ENCODE assay signal across 24 cellular contexts in the genomic region with DNA sequence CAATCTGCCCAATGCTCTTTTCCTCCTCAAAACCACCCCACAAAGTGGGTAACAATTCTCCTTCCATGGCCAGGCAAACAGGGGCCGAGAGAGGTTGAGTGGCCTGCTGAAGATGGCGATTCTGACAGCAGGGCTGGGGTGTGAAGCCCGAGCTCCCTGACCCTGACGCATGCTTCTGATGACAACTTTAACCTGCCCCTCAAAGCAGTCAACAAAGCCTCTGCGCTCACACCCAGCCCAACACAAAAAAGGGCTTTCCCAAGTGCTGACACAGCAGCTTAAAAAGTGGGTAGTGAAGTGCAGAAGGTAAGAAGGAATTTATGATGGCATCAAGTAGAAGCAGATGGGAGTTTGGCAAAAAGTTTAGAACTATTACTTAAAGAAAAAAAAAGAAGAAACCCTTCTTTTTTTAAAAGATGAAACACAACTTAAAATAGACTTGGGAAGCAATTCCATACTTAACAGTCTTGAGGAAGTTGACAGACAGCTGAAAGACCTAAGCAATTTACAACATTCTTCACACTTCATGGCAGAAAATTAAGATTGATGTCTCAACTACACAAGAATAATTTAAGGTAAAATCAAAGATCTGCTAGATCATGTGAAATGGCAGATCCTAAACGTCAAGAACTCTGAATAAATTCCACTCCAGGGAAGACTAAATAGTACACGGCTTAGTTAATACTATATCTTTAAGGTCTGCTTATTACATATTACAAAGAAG.
DNase-seq lines count a peak whose midpoint lies in the region; ATAC-seq and TF ChIP-seq lines count a peak whose summit lies in the region.
"Had no signal": no experiment of that assay in that cellular context is flagged by ENCODE, and none has a peak within 500 bp of the region (broad histone marks: within the 10 kb centered on the region; RNA-seq: fewer than 3 reads in every experiment).

No MANE protein-coding gene starts in this region.

- TF ChIP-seq POLR2A in heart left ventricle (IDR thresholded peaks at IDR 0.05) (no peak), GM18505 (IDR thresholded peaks at IDR 0.05; ENCODE audit: borderline replicate concordance, extremely low read depth, insufficient read depth, insufficient read length) (no peak)

- H3K9me2 ChIP-seq in PC-9 (ENCODE audit: insufficient read depth) (no peaks in the 10 kb centered on the region), neural cell (ENCODE audit: insufficient read depth, low read length) (no peaks in the 10 kb centered on the region)

- CTCF ChIA-PET in Caco-2 (lab: Charles Lee) (no interaction called here), PC-9 (lab: Charles Lee) (no interaction called here)

- no peak overlapping the region for H3K4me2 ChIP-seq in PC-9
- no peak overlapping the region for H3K4me2 ChIP-seq in neural cell (ENCODE audit: low read length)

- peak overlapping the region; percentile 4; the same call in 1 of the 2 replicates for H3K27ac ChIP-seq in PC-9
- peak overlapping the region; percentile 2 to 77 (median 64) for H3K27ac ChIP-seq in heart left ventricle
- H3K27ac ChIP-seq in neural cell (ENCODE audit: low read length): no peak overlapping the region
- H3K27ac ChIP-seq in WERI-Rb-1: no peak overlapping the region
- H3K27ac ChIP-seq: KMS-11, SJSA1 had no signal

- TF ChIP-seq RAD21 in neural cell (conservative IDR thresholded peaks at IDR 0.05): no peak

- H3K27me3 ChIP-seq in Caco-2 (replicated peaks; ENCODE audit: control insufficient read depth, insufficient read depth, low read length) (no peaks in the 10 kb centered on the region), PC-9 (ENCODE audit: insufficient read depth, low read depth) (no peaks in the 10 kb centered on the region), heart left ventricle (no peaks in the 10 kb centered on the region), neural cell (ENCODE audit: insufficient read depth, low read depth, low read length) (no peaks in the 10 kb centered on the region), WERI-Rb-1 (ENCODE audit: insufficient read depth, low read depth, severe bottlenecking) (no peaks in the 10 kb centered on the region)
- H3K27me3 ChIP-seq: SJSA1, tibial nerve had no signal

- H3K4me1 ChIP-seq in Caco-2: peaks cover 4% of the 10 kb centered on the region; the same call in 1 of the 2 replicates
- peaks cover 44% of the 10 kb centered on the region for H3K4me1 ChIP-seq in PC-9 (replicated peaks; ENCODE audit: insufficient read depth)
- peaks cover 0 to 57% (median 25%) of the 10 kb centered on the region in 12 donors for H3K4me1 ChIP-seq in heart left ventricle

- no peaks in the 10 kb centered on the region for H3K9me3 Mint-ChIP-seq in Caco-2 (ENCODE audit: unreplicated experiment)
- H3K9me3 Mint-ChIP-seq: activated T-helper 2 cell treated with anti-CD3 and anti-CD28 coated beads, Interferon-gamma antibody, Interleukin-2, Interleukin-4, amounts not matched to agents 10 μg/mL and 5 μg/mL and 100 μg/mL, durations not matched to agents 14 hours and 24 hours and 36 hours; brain; CD4-positive, alpha-beta T cell; naive thymus-derived CD8-positive, alpha-beta T cell had no signal

- H2AFZ ChIP-seq in PC-9: no peak overlapping the region
- H2AFZ ChIP-seq in neural cell (ENCODE audit: low read depth, low read length): no peak overlapping the region

- no TSS peak for BruUV-seq in Caco-2 (replicated peaks; lab: Mats Ljungman, UMichigan)
- no TSS peak for BruUV-seq in PC-9 (replicated peaks; lab: Mats Ljungman, UMichigan)

- POLR2A ChIA-PET in Caco-2 (lab: Charles Lee): no interaction called here
- POLR2A ChIA-PET in PC-9 (lab: Charles Lee; ENCODE audit: unreplicated experiment): no interaction called here

- H3F3A ChIP-seq in PC-9 (ENCODE audit: insufficient read depth, low read depth): peaks cover 21% of the 10 kb centered on the region
- no peaks in the 10 kb centered on the region for H3F3A ChIP-seq in neural cell (ENCODE audit: insufficient read depth, low read length, poor library complexity, severe bottlenecking)

- TF ChIP-seq CTCF in Caco-2 (IDR thresholded peaks at IDR 0.05; ENCODE audit: insufficient read depth in 1 of 2, low read depth in 1 of 2, low read length in 1 of 2, severe bottlenecking in 1 of 2, unreplicated experiment in 1 of 2): no peak
- TF ChIP-seq CTCF in PC-9 (conservative IDR thresholded peaks at IDR 0.05): no peak
- TF ChIP-seq CTCF in heart left ventricle (IDR thresholded peaks at IDR 0.05): no peak
- TF ChIP-seq CTCF in neural cell (IDR thresholded peaks at IDR 0.05; ENCODE audit: poor library complexity, severe bottlenecking): no peak
- no peak for TF ChIP-seq CTCF in WERI-Rb-1 (IDR thresholded peaks at IDR 0.05; ENCODE audit: low read depth, low read length)

- ATAC-seq in heart left ventricle (peak in 3 of 4 donors; percentile 28 to 38 (median 37)), GM18505 (IDR thresholded peaks at IDR 0.05; ENCODE audit: unreplicated experiment) (no peak)
- ATAC-seq: naive thymus-derived CD8-positive, alpha-beta T cell had no signal

- 48 to 74% (median 53%) methylated on average over 7 of the region's 7 CpGs for WGBS in heart left ventricle, 4 donors

- H3K27ac Mint-ChIP-seq in Caco-2 (ENCODE audit: unreplicated experiment): peak overlapping the region; percentile 4
- H3K27ac Mint-ChIP-seq: activated T-helper 2 cell treated with anti-CD3 and anti-CD28 coated beads, Interferon-gamma antibody, Interleukin-2, Interleukin-4, amounts not matched to agents 10 μg/mL and 5 μg/mL and 100 μg/mL, durations not matched to agents 14 hours and 24 hours and 36 hours; CD4-positive, alpha-beta T cell had no signal

- H3K9ac ChIP-seq in neural cell (ENCODE audit: low read length): no peak overlapping the region
- H3K9ac ChIP-seq: KMS-11 had no signal

- peaks cover 8% of the 10 kb centered on the region for H3K36me3 Mint-ChIP-seq in Caco-2 (ENCODE audit: insufficient read depth, unreplicated experiment)

- H3K79me2 ChIP-seq in PC-9 (ENCODE audit: low read depth) (peaks cover 28% of the 10 kb centered on the region), neural cell (replicated peaks; ENCODE audit: insufficient read depth, low read length) (no peaks in the 10 kb centered on the region)

- H3K9me3 ChIP-seq in Caco-2: no peaks in the 10 kb centered on the region
- no peaks in the 10 kb centered on the region for H3K9me3 ChIP-seq in PC-9 (ENCODE audit: insufficient read depth, low read depth)
- no peaks in the 10 kb centered on the region for H3K9me3 ChIP-seq in heart left ventricle
- no peaks in the 10 kb centered on the region for H3K9me3 ChIP-seq in neural cell (ENCODE audit: low read length)
- no peaks in the 10 kb centered on the region for H3K9me3 ChIP-seq in WERI-Rb-1 (ENCODE audit: severe bottlenecking)
- H3K9me3 ChIP-seq: SJSA1, tibial nerve had no signal

- peaks cover 29% of the 10 kb centered on the region for H3K4me1 Mint-ChIP-seq in Caco-2 (ENCODE audit: low read depth, unreplicated experiment)

- intact Hi-C loops in Caco-2 (cut with micrococcal nuclease; ENCODE audit: unreplicated experiment) (no loop called here), PC-9 (cut with micrococcal nuclease; ENCODE audit: unreplicated experiment) (no loop called here), heart left ventricle (cut with DNase I) (no loop called here)

- H3K36me3 ChIP-seq in Caco-2 (ENCODE audit: control insufficient read depth, insufficient read depth, low read length): no peaks in the 10 kb centered on the region
- H3K36me3 ChIP-seq in PC-9 (ENCODE audit: low read depth): no peaks in the 10 kb centered on the region
- H3K36me3 ChIP-seq in heart left ventricle: peaks cover 0 to 3% (median 0%) of the 10 kb centered on the region in 9 donors
- H3K36me3 ChIP-seq in neural cell (ENCODE audit: insufficient read depth, low read length): no peaks in the 10 kb centered on the region
- H3K36me3 ChIP-seq in WERI-Rb-1: no peaks in the 10 kb centered on the region
- H3K36me3 ChIP-seq: SJSA1, tibial nerve had no signal

- TF ChIP-seq EP300 in neural cell (conservative IDR thresholded peaks at IDR 0.05; ENCODE audit: poor library complexity, severe bottlenecking): peak; percentile 67

- H3K4me3 ChIP-seq in Caco-2 (ENCODE audit: low read depth, low read length) (no peak overlapping the region), PC-9 (no peak overlapping the region), heart left ventricle (no peak overlapping the region), neural cell (ENCODE audit: low read length) (no peak overlapping the region), WERI-Rb-1 (ENCODE audit: low read depth, low read length) (no peak overlapping the region)
- H3K4me3 ChIP-seq: SJSA1, tibial nerve had no signal

- no peaks in the 10 kb centered on the region for H3K27me3 Mint-ChIP-seq in Caco-2 (ENCODE audit: insufficient read depth, unreplicated experiment)
- H3K27me3 Mint-ChIP-seq: CD4-positive, alpha-beta T cell; naive thymus-derived CD8-positive, alpha-beta T cell had no signal

- no peaks in the 10 kb centered on the region for H4K20me1 ChIP-seq in PC-9 (ENCODE audit: insufficient read depth)
- H4K20me1 ChIP-seq in neural cell (ENCODE audit: insufficient read depth): no peaks in the 10 kb centered on the region

- DNase-seq in Caco-2 (no peak), PC-9 (no peak), heart left ventricle (peak in 1 of 5 donors; percentile 23), WERI-Rb-1 (no peak), NCI-H2029 treated with DMSO at 0.1 percent for 48 hours (lab: John Stamatoyannopoulos, UW) (no peak), inferior parietal cortex (ENCODE audit: extremely low spot score) (no peak)
- DNase-seq: activated CD4-positive, alpha-beta T cell treated with anti-CD3 and anti-CD28 coated beads for 48 hours; activated naive CD4-positive, alpha-beta T cell treated with anti-CD3 and anti-CD28 coated beads, Interleukin-2, amount 50 U/mL, for 16 hours; CD4-positive, alpha-beta T cell; naive thymus-derived CD8-positive, alpha-beta T cell; NCI-H1417 treated with DMSO at 0.1 percent for 48 hours; NCI-H345; NCI-H748 treated with DMSO at 0.1 percent for 48 hours; retina; stimulated activated CD4-positive, alpha-beta T cell treated with anti-CD3 and anti-CD28 coated beads, Interleukin-12 subunit alpha, Interleukin-12 subunit beta, amount 100 ng/mL, for 4 hours; stimulated activated CD4-positive, alpha-beta T cell treated with anti-CD3 and anti-CD28 coated beads, Interleukin-2, amount 100 ng/mL, for 48 hours; T1000 had no signal

- no peak overlapping the region for H3K4me3 Mint-ChIP-seq in Caco-2 (ENCODE audit: unreplicated experiment)
- H3K4me3 Mint-ChIP-seq: CD4-positive, alpha-beta T cell had no signal

TF ChIP-seq in neural cell, 6 proteins besides CTCF, POLR2A, EP300 and RAD21 (continues in another document):
- TF ChIP-seq POLR2AphosphoS5 (IDR thresholded peaks at IDR 0.05) (peak; percentile 52), SMC3 (conservative IDR thresholded peaks at IDR 0.05; ENCODE audit: poor library complexity) (no peak), MXI1 (conservative IDR thresholded peaks at IDR 0.05; ENCODE audit: poor library complexity, severe bottlenecking) (no peak)

Comparison
In these comparisons a context has a peak if more than half of its experiments do, and no peak if none do; other contexts are left out.
1. H3K27ac ChIP-seq: peak in PC-9 (single experiment) and heart left ventricle (12 of 12); none in neural cell (single experiment) and WERI-Rb-1 (single experiment).